In genomic region chr9:75046725-75047345, GRCh38 we compare ENCODE assay signal across 23 cellular contexts.
"Had no signal": no experiment of that assay in that cellular context is flagged by ENCODE, and none has a peak within 500 bp of the region (broad histone marks: within the 10 kb centered on the region; RNA-seq: fewer than 3 reads in every experiment).

No MANE protein-coding gene starts in this region.

- H3K27me3 ChIP-seq: colonic mucosa, esophagus squamous epithelium, ovary, sigmoid colon, stomach, thyroid gland had no signal

- H3K9me3 ChIP-seq: colonic mucosa, esophagus squamous epithelium, heart right ventricle, ovary, psoas muscle, sigmoid colon, stomach, thyroid gland had no signal

- H3K4me3 ChIP-seq: colonic mucosa, esophagus squamous epithelium, heart right ventricle, lung, ovary, psoas muscle, sigmoid colon, stomach, thyroid gland had no signal

- ATAC-seq: heart right ventricle; natural killer cell; psoas muscle; right cardiac atrium; stimulated activated effector memory CD8-positive, alpha-beta T cell treated with anti-CD3 and anti-CD28 coated beads, Interleukin-12 subunit alpha, Interleukin-12 subunit beta, amount 100 ng/mL, for 72 hours had no signal

- H3K4me1 ChIP-seq: colonic mucosa, esophagus squamous epithelium, heart right ventricle, psoas muscle, sigmoid colon, stomach, thyroid gland had no signal

- DNase-seq: colonic mucosa; effector CD8-positive, alpha-beta T cell; endodermal cell; esophagus squamous epithelium; foreskin melanocyte; glutamatergic neuron; heart right ventricle; hippocampal formation; islet precursor cell; natural killer cell; occipital lobe; ovary; posterior cingulate gyrus; psoas muscle; right cardiac atrium; sigmoid colon; stimulated activated CD4-positive, alpha-beta T cell treated with anti-CD3 and anti-CD28 coated beads, Interleukin-2, amount 100 ng/mL, for 24 hours; stimulated activated CD4-positive, alpha-beta T cell treated with anti-CD3 and anti-CD28 coated beads, Interleukin-4, amount 100 ng/mL, for 24 hours; stimulated activated naive CD4-positive, alpha-beta T cell treated with Interleukin-2 at 50 U/mL for 16 hours; stomach; thyroid gland had no signal

- H3K36me3 ChIP-seq: colonic mucosa, esophagus squamous epithelium, heart right ventricle, ovary, sigmoid colon, stomach, thyroid gland had no signal
